8 cellular contexts compared by ENCODE assay signal in the genomic region with DNA sequence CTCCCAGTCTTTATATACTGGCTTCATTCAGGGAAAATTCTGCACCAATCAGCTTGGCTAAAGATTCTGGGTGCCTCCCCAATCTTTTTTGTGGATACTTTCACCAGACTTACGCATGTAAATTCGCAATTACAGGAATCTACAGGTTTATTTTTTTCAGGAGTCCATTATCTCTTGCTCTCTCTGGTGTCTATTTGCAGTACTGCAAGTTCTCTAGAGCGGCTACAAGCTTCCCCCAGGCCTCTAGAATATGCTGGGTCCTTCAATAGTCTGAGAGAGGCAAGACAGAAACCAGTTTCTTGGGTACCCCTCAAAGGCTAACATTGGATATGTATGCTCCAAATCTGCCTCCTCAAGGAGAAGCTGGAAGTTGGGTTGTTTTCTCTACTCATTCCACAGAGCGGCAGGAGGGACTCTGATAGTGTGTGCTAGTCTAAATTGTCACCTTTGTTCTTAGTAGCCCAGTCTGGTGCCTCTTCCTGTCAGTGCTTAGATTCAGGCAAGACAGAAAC. TPM values are rescaled to one million over a fixed set of nuclear protein-coding genes. Genes with fewer than 3 reads are reported as not detected.
DNase-seq lines count a peak whose midpoint lies in the region; ATAC-seq, FAIRE-seq and TF ChIP-seq lines count a peak whose summit lies in the region.

No MANE protein-coding gene starts in this region.

- peak; percentile 71 for TF ChIP-seq CTCF in BJ (IDR thresholded peaks at IDR 0.05; ENCODE audit: insufficient read depth, low read depth, low read length)
- TF ChIP-seq CTCF in RWPE2 (IDR thresholded peaks at IDR 0.05; ENCODE audit: poor library complexity, severe bottlenecking), result peak; percentile 91

- peak; percentile 57 for FAIRE-seq in H54 (lab: Jason Lieb, UNC)

- no peaks in the 10 kb centered on the region for H3K9me3 ChIP-seq in RWPE2 (ENCODE audit: severe bottlenecking)
- H3K9me3 ChIP-seq in effector memory CD4-positive, alpha-beta T cell (ENCODE audit: control insufficient read depth, low read length), result no peaks in the 10 kb centered on the region

- H3K4me3 ChIP-seq in BJ (ENCODE audit: low read depth, low read length) (no peak overlapping the region), RWPE2 (ENCODE audit: severe bottlenecking) (no peak overlapping the region)
- H3K4me3 ChIP-seq in effector memory CD4-positive, alpha-beta T cell (ENCODE audit: insufficient read depth, low read depth, low read length, poor library complexity, severe bottlenecking), result no peak overlapping the region

- H3K27me3 ChIP-seq in BJ (ENCODE audit: control insufficient read depth, insufficient read depth, low read length) (peaks cover 5% of the 10 kb centered on the region), RWPE2 (ENCODE audit: insufficient read depth, poor library complexity, severe bottlenecking) (peaks cover 79% of the 10 kb centered on the region)
- no peaks in the 10 kb centered on the region for H3K27me3 ChIP-seq in effector memory CD4-positive, alpha-beta T cell (replicated peaks; ENCODE audit: control insufficient read depth, insufficient read depth, low read length, poor library complexity, severe bottlenecking)

- no peaks in the 10 kb centered on the region for H3K36me3 ChIP-seq in BJ (ENCODE audit: control insufficient read depth, insufficient read depth, low read length)
- no peaks in the 10 kb centered on the region for H3K36me3 ChIP-seq in RWPE2 (ENCODE audit: low read depth)
- no peaks in the 10 kb centered on the region for H3K36me3 ChIP-seq in effector memory CD4-positive, alpha-beta T cell (ENCODE audit: control insufficient read depth, insufficient read depth, low read length)

- H3K4me1 ChIP-seq in RWPE2 (ENCODE audit: insufficient read depth, poor library complexity, severe bottlenecking), result no peaks in the 10 kb centered on the region
- H3K4me1 ChIP-seq in effector memory CD4-positive, alpha-beta T cell (ENCODE audit: control insufficient read depth, insufficient read depth, low read length, poor library complexity, severe bottlenecking), result peaks cover 17% of the 10 kb centered on the region

- peak; percentile 74 for ATAC-seq in RWPE2 (ENCODE audit: low read depth)
- no peak for ATAC-seq in GM21515 (IDR thresholded peaks at IDR 0.05; ENCODE audit: unreplicated experiment)
- no peak for ATAC-seq in Right ventricle myocardium superior (ENCODE audit: poor library complexity)

- DNase-seq in BJ (ENCODE audit: low read depth) (no peak), H54 (ENCODE audit: insufficient read length, low spot score) (peak; percentile 28), RWPE2 (ENCODE audit: low spot score) (no peak), retina (peak; percentile 17), NCI-H2196 (lab: John Stamatoyannopoulos, UW; ENCODE audit: unreplicated experiment) (no peak), Right ventricle myocardium superior (no peak)
- DNase-seq in effector memory CD4-positive, alpha-beta T cell, result no peak

- CTCF ChIA-PET in BJ (lab: Yijun Ruan, JAX), result interaction anchor here (0.6 to 4.9 kb wide), 26 partner anchors 9 to 223 kb away, joined by 3 to 63 read pairs (median 5); no protein-coding TSS in a partner anchor

- POLR2A ChIA-PET in BJ (lab: Charles Lee), result interaction anchor here (0.8 kb wide), 1 partner anchor 306 kb away, joined by 4 read pairs; no protein-coding TSS in a partner anchor

- intact Hi-C loops in Right ventricle myocardium superior (cut with DNase I), result no loop called here

- TF ChIP-seq POLR2A in H54 (IDR thresholded peaks at IDR 0.05; ENCODE audit: low read depth, low read length), result no peak

- no peak overlapping the region for H3K27ac ChIP-seq in RWPE2 (ENCODE audit: poor library complexity, severe bottlenecking)
- H3K27ac ChIP-seq in effector memory CD4-positive, alpha-beta T cell (ENCODE audit: insufficient read depth, low read length, poor library complexity, severe bottlenecking), result peak overlapping the region; percentile 50

RNA-seq across cellular contexts. Expression of gene SUN5, which starts 58.5 kb away (rescaled TPM):
- polyA plus RNA-seq in BJ (2011; rRNA removed), result not detected in 2 replicates
- polyA minus RNA-seq in BJ (2011; rRNA and poly(A)+ RNA removed), result not detected in 2 replicates
- not detected for total RNA-seq in Right ventricle myocardium superior

Comparison
In these comparisons a context has a peak if more than half of its experiments do, and no peak if none do; other contexts are left out.
1. DNase-seq: peak in H54 (single experiment) and retina (single experiment); none in BJ (single experiment), RWPE2 (single experiment), effector memory CD4-positive, alpha-beta T cell (0 of 3), NCI-H2196 (single experiment) and Right ventricle myocardium superior (single experiment).